1 cellular context compared by ENCODE assay signal in the genomic region with DNA sequence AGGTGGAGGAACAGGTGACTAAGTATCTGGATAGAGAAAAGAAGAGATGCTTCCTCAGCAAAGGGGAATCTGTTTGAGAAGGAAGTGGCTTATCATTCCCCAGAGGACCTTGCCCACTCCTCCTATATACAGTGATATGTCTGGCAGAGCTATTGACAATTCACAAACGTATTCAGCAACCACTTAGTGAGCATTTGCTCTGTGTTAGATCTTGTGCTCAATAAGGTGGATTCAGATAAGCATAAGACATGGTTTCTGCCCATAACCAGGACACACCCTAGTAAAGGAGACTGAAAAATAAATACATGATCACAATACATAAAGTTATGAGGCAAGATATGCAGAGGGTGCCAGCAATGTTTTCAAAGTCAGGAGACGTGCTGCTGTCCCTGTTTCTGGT.
TF ChIP-seq lines count a peak whose summit lies in the region.

No MANE protein-coding gene starts in this region.

TF ChIP-seq in HepG2, 621 proteins besides CTCF, POLR2A, EP300 and RAD21:
- TF ChIP-seq GABPA (IDR thresholded peaks at IDR 0.05; ENCODE audit: low read depth, low read length) (no peak), GABPA (CRISPR knock-in tag; IDR thresholded peaks at IDR 0.05; ENCODE audit: low read depth) (no peak), ZNF225 (CRISPR knock-in tag; IDR thresholded peaks at IDR 0.05) (no peak), HMG20B (CRISPR knock-in tag; conservative IDR thresholded peaks at IDR 0.05) (no peak), ZNF136 (CRISPR knock-in tag; IDR thresholded peaks at IDR 0.05; ENCODE audit: low read depth) (no peak), EHMT2 (IDR thresholded peaks at IDR 0.05; ENCODE audit: borderline replicate concordance, low read depth, low read length) (no peak), KLF16 (CRISPR knock-in tag; IDR thresholded peaks at IDR 0.05) (no peak), DR1 (CRISPR knock-in tag; IDR thresholded peaks at IDR 0.05) (no peak), ZNF264 (CRISPR knock-in tag; IDR thresholded peaks at IDR 0.05) (no peak), PBX2 (CRISPR knock-in tag; IDR thresholded peaks at IDR 0.05) (no peak), ZNF318 (CRISPR knock-in tag; IDR thresholded peaks at IDR 0.05) (no peak), NFKB2 (CRISPR knock-in tag; IDR thresholded peaks at IDR 0.05; ENCODE audit: borderline replicate concordance) (no peak), ADNP (CRISPR knock-in tag; IDR thresholded peaks at IDR 0.05) (no peak), SMAD9 (CRISPR knock-in tag; IDR thresholded peaks at IDR 0.05) (no peak), DNMT1 (CRISPR knock-in tag; IDR thresholded peaks at IDR 0.05) (no peak), UBTF (CRISPR knock-in tag; IDR thresholded peaks at IDR 0.05) (no peak), ZSCAN31 (CRISPR knock-in tag; IDR thresholded peaks at IDR 0.05; ENCODE audit: low read depth) (no peak)
- TF ChIP-seq, protein P1, sequence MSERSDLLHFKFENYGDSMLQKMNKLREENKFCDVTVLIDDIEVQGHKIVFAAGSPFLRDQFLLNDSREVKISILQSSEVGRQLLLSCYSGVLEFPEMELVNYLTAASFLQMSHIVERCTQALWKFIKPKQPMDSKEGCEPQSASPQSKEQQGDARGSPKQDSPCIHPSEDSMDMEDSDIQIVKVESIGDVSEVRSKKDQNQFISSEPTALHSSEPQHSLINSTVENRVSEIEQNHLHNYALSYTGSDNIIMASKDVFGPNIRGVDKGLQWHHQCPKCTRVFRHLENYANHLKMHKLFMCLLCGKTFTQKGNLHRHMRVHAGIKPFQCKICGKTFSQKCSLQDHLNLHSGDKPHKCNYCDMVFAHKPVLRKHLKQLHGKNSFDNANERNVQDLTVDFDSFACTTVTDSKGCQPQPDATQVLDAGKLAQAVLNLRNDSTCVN (CRISPR knock-in tag; IDR thresholded peaks at IDR 0.05; ENCODE audit: borderline replicate concordance) = no peak
- TF ChIP-seq, protein P2, sequence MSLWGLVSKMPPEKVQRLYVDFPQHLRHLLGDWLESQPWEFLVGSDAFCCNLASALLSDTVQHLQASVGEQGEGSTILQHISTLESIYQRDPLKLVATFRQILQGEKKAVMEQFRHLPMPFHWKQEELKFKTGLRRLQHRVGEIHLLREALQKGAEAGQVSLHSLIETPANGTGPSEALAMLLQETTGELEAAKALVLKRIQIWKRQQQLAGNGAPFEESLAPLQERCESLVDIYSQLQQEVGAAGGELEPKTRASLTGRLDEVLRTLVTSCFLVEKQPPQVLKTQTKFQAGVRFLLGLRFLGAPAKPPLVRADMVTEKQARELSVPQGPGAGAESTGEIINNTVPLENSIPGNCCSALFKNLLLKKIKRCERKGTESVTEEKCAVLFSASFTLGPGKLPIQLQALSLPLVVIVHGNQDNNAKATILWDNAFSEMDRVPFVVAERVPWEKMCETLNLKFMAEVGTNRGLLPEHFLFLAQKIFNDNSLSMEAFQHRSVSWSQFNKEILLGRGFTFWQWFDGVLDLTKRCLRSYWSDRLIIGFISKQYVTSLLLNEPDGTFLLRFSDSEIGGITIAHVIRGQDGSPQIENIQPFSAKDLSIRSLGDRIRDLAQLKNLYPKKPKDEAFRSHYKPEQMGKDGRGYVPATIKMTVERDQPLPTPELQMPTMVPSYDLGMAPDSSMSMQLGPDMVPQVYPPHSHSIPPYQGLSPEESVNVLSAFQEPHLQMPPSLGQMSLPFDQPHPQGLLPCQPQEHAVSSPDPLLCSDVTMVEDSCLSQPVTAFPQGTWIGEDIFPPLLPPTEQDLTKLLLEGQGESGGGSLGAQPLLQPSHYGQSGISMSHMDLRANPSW (CRISPR knock-in tag; IDR thresholded peaks at IDR 0.05; ENCODE audit: borderline replicate concordance) = no peak
- TF ChIP-seq, protein P3, sequence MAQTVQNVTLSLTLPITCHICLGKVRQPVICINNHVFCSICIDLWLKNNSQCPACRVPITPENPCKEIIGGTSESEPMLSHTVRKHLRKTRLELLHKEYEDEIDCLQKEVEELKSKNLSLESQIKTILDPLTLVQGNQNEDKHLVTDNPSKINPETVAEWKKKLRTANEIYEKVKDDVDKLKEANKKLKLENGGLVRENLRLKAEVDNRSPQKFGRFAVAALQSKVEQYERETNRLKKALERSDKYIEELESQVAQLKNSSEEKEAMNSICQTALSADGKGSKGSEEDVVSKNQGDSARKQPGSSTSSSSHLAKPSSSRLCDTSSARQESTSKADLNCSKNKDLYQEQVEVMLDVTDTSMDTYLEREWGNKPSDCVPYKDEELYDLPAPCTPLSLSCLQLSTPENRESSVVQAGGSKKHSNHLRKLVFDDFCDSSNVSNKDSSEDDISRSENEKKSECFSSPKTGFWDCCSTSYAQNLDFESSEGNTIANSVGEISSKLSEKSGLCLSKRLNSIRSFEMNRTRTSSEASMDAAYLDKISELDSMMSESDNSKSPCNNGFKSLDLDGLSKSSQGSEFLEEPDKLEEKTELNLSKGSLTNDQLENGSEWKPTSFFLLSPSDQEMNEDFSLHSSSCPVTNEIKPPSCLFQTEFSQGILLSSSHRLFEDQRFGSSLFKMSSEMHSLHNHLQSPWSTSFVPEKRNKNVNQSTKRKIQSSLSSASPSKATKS (CRISPR knock-in tag; IDR thresholded peaks at IDR 0.05) = no peak
- TF ChIP-seq, protein P4, sequence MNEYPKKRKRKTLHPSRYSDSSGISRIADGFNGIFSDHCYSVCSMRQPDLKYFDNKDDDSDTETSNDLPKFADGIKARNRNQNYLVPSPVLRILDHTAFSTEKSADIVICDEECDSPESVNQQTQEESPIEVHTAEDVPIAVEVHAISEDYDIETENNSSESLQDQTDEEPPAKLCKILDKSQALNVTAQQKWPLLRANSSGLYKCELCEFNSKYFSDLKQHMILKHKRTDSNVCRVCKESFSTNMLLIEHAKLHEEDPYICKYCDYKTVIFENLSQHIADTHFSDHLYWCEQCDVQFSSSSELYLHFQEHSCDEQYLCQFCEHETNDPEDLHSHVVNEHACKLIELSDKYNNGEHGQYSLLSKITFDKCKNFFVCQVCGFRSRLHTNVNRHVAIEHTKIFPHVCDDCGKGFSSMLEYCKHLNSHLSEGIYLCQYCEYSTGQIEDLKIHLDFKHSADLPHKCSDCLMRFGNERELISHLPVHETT (CRISPR knock-in tag; conservative IDR thresholded peaks at IDR 0.05) = no peak
